ENCODE assay signal across 16 cellular contexts in the genomic region with DNA sequence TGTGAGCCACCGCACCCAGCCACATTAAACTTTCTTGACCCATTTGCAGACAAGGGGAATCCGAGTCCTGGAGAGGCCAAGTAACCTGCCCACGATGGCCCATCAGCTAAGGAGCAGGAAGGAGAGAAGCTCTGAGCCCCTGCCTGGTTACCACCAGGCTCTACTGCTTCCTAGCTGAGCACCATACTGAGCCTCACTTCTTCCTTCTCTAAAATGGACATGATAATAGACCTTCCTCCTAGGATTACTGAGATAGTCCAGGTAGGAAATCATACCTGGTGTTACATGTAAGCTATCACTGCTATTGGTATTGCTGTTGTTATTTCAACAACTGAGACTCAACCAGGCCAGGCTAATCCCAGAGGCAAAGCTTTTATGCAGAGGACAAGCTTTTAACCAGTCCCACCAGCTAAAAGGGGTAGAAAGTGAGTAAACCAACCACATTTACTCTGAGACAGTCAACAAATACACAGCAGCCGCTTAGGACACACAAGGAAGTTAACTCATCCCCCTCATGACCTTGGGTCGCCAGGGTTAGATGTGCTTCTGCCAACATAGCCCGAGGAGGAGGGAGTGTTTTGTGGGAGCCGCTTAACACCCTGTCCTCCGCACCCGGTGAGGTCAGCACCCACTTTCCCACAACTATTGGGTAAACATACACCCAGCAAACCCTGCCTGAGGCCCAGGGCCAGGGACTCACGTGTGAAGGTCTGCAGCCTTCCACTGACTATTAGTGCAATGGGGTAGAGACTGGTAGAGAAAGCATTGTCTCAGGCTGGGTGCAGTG. TPM values are rescaled to one million over a fixed set of nuclear protein-coding genes. Genes with fewer than 3 reads are reported as not detected.
A peak's percentile ranks its signal among the peaks of the same experiment; 100 is the strongest.
DNase-seq lines count a peak whose midpoint lies in the region; ATAC-seq and TF ChIP-seq lines count a peak whose summit lies in the region.
"Had no signal": no experiment of that assay in that cellular context is flagged by ENCODE, and none has a peak within 500 bp of the region (broad histone marks: within the 10 kb centered on the region; RNA-seq: fewer than 3 reads in every experiment).

No MANE protein-coding gene starts in this region.

- DNase-seq in EH (ENCODE audit: low read depth): peak; percentile 85
- peak; percentile 87 for DNase-seq in PC-3
- peak; percentile 77 to 83 for DNase-seq in cardiac fibroblast (ENCODE audit: low read depth in 2 of 2)
- peak; percentile 23 for DNase-seq in natural killer cell
- no peak for DNase-seq in NCI-H748 treated with DMSO at 0.1 percent for 48 hours (lab: John Stamatoyannopoulos, UW)
- no peak for DNase-seq in NCI-H748 (lab: John Stamatoyannopoulos, UW; ENCODE audit: unreplicated experiment)
- DNase-seq in NCI-H2196 (lab: John Stamatoyannopoulos, UW; ENCODE audit: unreplicated experiment): no peak
- DNase-seq: Caco-2; heart right ventricle; NCI-H1417 treated with DMSO at 0.1 percent for 48 hours; SHP77; stimulated activated CD4-positive, alpha-beta T cell treated with anti-CD3 and anti-CD28 coated beads, Interleukin-4, amount 100 ng/mL, for 24 hours; thyroid gland had no signal

- peaks cover 0 to 12% of the 10 kb centered on the region in 2 donors for H3K27me3 Mint-ChIP-seq in natural killer cell (ENCODE audit: low read depth in 2 of 2)

- H3F3A ChIP-seq in PC-3 (ENCODE audit: low read length, unreplicated experiment): no peaks in the 10 kb centered on the region

- H2AFZ ChIP-seq in PC-3 (ENCODE audit: low read length): no peak overlapping the region
- H2AFZ ChIP-seq: GM23338 had no signal

- H3K27ac ChIP-seq in PC-3 (ENCODE audit: low read length): peak overlapping the region; percentile 83
- H3K27ac ChIP-seq: thyroid gland had no signal

- no peaks in the 10 kb centered on the region for H3K9me2 ChIP-seq in PC-3 (replicated peaks; ENCODE audit: low read length)

- H3K9me3 ChIP-seq in PC-3 (ENCODE audit: low read length): no peaks in the 10 kb centered on the region
- H3K9me3 ChIP-seq: Caco-2, heart right ventricle, thyroid gland had no signal

- no TSS peak for BruUV-seq in PC-3 (replicated peaks; lab: Mats Ljungman, UMichigan)

- H3K4me3 ChIP-seq in PC-3 (ENCODE audit: low read length) (no peak overlapping the region), cardiac fibroblast (replicated peaks in 1 of 2; ENCODE audit: low read depth in 2 of 2, low read length in 2 of 2) (no peak overlapping the region)
- H3K4me3 ChIP-seq: GM23338, heart right ventricle, thyroid gland had no signal

- H3K4me1 Mint-ChIP-seq in natural killer cell: peaks cover 20 to 30% of the 10 kb centered on the region in 2 donors

- H3K36me3 Mint-ChIP-seq in natural killer cell: no peaks in the 10 kb centered on the region

- CTCF ChIA-PET in PC-3 (lab: Charles Lee): no interaction called here

- H3K79me2 ChIP-seq in PC-3 (ENCODE audit: low read length): no peaks in the 10 kb centered on the region

- peaks cover 32% of the 10 kb centered on the region for H3K4me1 ChIP-seq in PC-3 (ENCODE audit: insufficient read depth, low read length)

- H3K4me2 ChIP-seq in PC-3 (ENCODE audit: low read length): peak overlapping the region; percentile 47
- H3K4me2 ChIP-seq: GM23338 had no signal

- intact Hi-C loops in PC-3 (cut with micrococcal nuclease) (no loop called here), natural killer cell (cut with micrococcal nuclease) (no loop called here)

- no peak for TF ChIP-seq CTCF in PC-3 (conservative IDR thresholded peaks at IDR 0.05; ENCODE audit: low read depth, low read length)
- TF ChIP-seq CTCF in cardiac fibroblast (IDR thresholded peaks at IDR 0.05; ENCODE audit: low read depth, low read length): no peak
- no peak for TF ChIP-seq CTCF in natural killer cell (IDR thresholded peaks at IDR 0.05)

- H3K27ac Mint-ChIP-seq in natural killer cell: peak overlapping the region in 1 of 2 donors; percentile 2
- H3K27ac Mint-ChIP-seq: GM23338, nephron had no signal

- no peaks in the 10 kb centered on the region for H3K27me3 ChIP-seq in PC-3 (ENCODE audit: low read length)
- H3K27me3 ChIP-seq: heart right ventricle had no signal

- H3K4me3 Mint-ChIP-seq in natural killer cell: no peak overlapping the region
- H3K4me3 Mint-ChIP-seq: GM23338, nephron had no signal

- H3K9me3 Mint-ChIP-seq in natural killer cell: no peaks in the 10 kb centered on the region
- H3K9me3 Mint-ChIP-seq: GM23338, nephron had no signal

- H3K9ac ChIP-seq in PC-3 (ENCODE audit: low read length): peak overlapping the region; percentile 61

- peak; percentile 33 for ATAC-seq in PC-3
- peak; percentile 31 to 52 (median 51) for ATAC-seq in natural killer cell
- no peak for ATAC-seq in GM21381 (IDR thresholded peaks at IDR 0.05; ENCODE audit: unreplicated experiment)
- ATAC-seq: GM23338 had no signal

- H4K20me1 ChIP-seq in PC-3 (ENCODE audit: low read length): no peaks in the 10 kb centered on the region

- POLR2A ChIA-PET in PC-3 (lab: Charles Lee; ENCODE audit: unreplicated experiment): interaction anchor here (0.6 kb wide), 1 partner anchor 88 kb away, joined by 4 read pairs; no protein-coding TSS in a partner anchor

- H3K36me3 ChIP-seq in PC-3 (ENCODE audit: low read depth, low read length): no peaks in the 10 kb centered on the region
- H3K36me3 ChIP-seq: heart right ventricle, thyroid gland had no signal

RNA-seq across cellular contexts. Expression of gene PTGES, which starts 20.6 kb away (rescaled TPM):
- total RNA-seq in PC-3 (2014; rRNA removed): 21.0 and 26.8 TPM in 2 replicates
- under 1 TPM; 0.28 to 0.47 (median 0.39) TPM for total RNA-seq in natural killer cell

RNA-seq across cellular contexts. Expression of gene TOR1B, which starts 29.5 kb away (rescaled TPM):
- total RNA-seq in PC-3 (2014; rRNA removed) (11.0 and 12.8 TPM in 2 replicates), natural killer cell (10 to 100 TPM; 20.2 to 30.5 (median 23.9) TPM)

RNA-seq across cellular contexts. Expression of gene TOR1A, which starts 50.5 kb away (rescaled TPM):
- total RNA-seq in PC-3 (2014; rRNA removed) (28.2 and 29.8 TPM in 2 replicates), natural killer cell (10 to 100 TPM; 26.1 to 36.4 (median 34.8) TPM)

Comparison
In these comparisons a context has a peak if more than half of its experiments do, and no peak if none do; other contexts are left out.
1. DNase-seq: peak in EH (single experiment), PC-3 (single experiment), cardiac fibroblast (2 of 2) and natural killer cell (single experiment); none in NCI-H748 treated with DMSO at 0.1 percent for 48 hours (single experiment), NCI-H748 (single experiment) and NCI-H2196 (single experiment).
2. RNA of gene PTGES, which starts 20.6 kb away (total RNA-seq): 21.0 to 26.8 TPM in PC-3; 0.28 to 0.47 TPM in natural killer cell; every median in the first group is over 10 times any median in the second.